ENCODE assay signal across 1 cellular context in the genomic region with DNA sequence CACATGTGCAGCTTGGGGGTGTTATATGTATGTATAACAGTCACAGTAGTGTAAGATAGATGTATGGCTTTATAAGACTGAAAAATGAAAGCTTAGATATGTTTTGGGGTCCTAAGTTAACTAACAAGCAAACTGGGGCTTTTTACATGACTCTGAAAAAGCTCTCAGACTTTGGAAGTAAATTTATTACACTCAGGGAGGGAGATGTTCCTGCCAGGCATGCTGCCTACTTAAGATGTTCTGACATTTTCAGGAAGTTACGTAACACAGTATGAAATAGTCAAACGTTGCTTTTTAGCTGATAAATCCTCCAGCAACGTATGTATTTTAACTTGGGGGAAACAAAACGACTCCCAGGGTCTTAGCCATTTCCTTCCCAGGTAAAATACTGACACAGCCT.
TF ChIP-seq lines count a peak whose summit lies in the region.

No MANE protein-coding gene starts in this region.

TF ChIP-seq in SK-N-SH treated with all-trans-retinoic acid at 6 μM for 48 hours, 23 proteins besides CTCF, POLR2A, EP300 and RAD21 (continued from another document):
- TF ChIP-seq PATZ1 (CRISPR knock-in tag; IDR thresholded peaks at IDR 0.05; ENCODE audit: borderline replicate concordance) (no peak), ESRRG (CRISPR knock-in tag; IDR thresholded peaks at IDR 0.05) (no peak), ZFP30 (CRISPR knock-in tag; IDR thresholded peaks at IDR 0.05) (no peak), GLIS3 (CRISPR knock-in tag; IDR thresholded peaks at IDR 0.05) (no peak), ISL1 (CRISPR knock-in tag; IDR thresholded peaks at IDR 0.05) (no peak), SNAI2 (CRISPR knock-in tag; IDR thresholded peaks at IDR 0.05) (no peak), TSHZ2 (CRISPR knock-in tag; IDR thresholded peaks at IDR 0.05) (no peak), ZC3H10 (CRISPR knock-in tag; IDR thresholded peaks at IDR 0.05) (no peak), PPARA (CRISPR knock-in tag; IDR thresholded peaks at IDR 0.05; ENCODE audit: borderline replicate concordance) (no peak)
